Comparison of ENCODE assay signal across 11 cellular contexts in genomic region chr15:71802770-71803169, GRCh38. TPM values are rescaled to one million over a fixed set of nuclear protein-coding genes. Genes with fewer than 3 reads are reported as not detected.
DNase-seq lines count a peak whose midpoint lies in the region; ATAC-seq, FAIRE-seq and TF ChIP-seq lines count a peak whose summit lies in the region.
"Had no signal": no experiment of that assay in that cellular context is flagged by ENCODE, and none has a peak within 500 bp of the region (broad histone marks: within the 10 kb centered on the region; RNA-seq: fewer than 3 reads in every experiment).

No MANE protein-coding gene starts in this region.

- CTCF ChIA-PET in A549 (lab: Yijun Ruan, JAX): interaction anchor here (1.5 to 13.3 kb wide), 22 partner anchors 10 to 792 kb away, joined by 3 to 522 read pairs (median 12); no protein-coding TSS in a partner anchor
- CTCF ChIA-PET in activated CD4-positive, alpha-beta memory T cell treated with anti-CD3 and anti-CD28 coated beads, Interleukin-2, amount 10 ng/mL, durations not matched to agents 7 days and 5 days (lab: Charles Lee): interaction anchor here (0.5 to 4.2 kb wide), 11 partner anchors 21 to 354 kb away, joined by 3 to 26 read pairs (median 4); no protein-coding TSS in a partner anchor

- POLR2A ChIA-PET in A549 (lab: Yijun Ruan, JAX): no interaction called here
- POLR2A ChIA-PET in activated CD4-positive, alpha-beta memory T cell treated with anti-CD3 and anti-CD28 coated beads, Interleukin-2, amount 10 ng/mL, durations not matched to agents 7 days and 5 days (lab: Charles Lee): no interaction called here

- H3K4me3 ChIP-seq in A549 (no peak overlapping the region), keratinocyte (ENCODE audit: control insufficient read depth in 2 of 3, extremely low read depth in 1 of 3, insufficient read depth in 2 of 3, low read depth in 1 of 3, low read length in 3 of 3) (no peak overlapping the region)
- H3K4me3 ChIP-seq: thoracic aorta had no signal

- TF ChIP-seq RAD21 in A549 (conservative IDR thresholded peaks at IDR 0.05 in 1 of 2, IDR thresholded peaks at IDR 0.05 in 1 of 2): 0 out of 5 replicates have a peak, but pooled peaks of 1 of the 2 experiments have one; percentile 20

- H3K27me3 ChIP-seq in keratinocyte (ENCODE audit: control insufficient read depth, extremely low read depth, insufficient read depth, low read length): no peaks in the 10 kb centered on the region

- H3K27ac ChIP-seq in A549: peak overlapping the region; percentile 84
- H3K27ac ChIP-seq in keratinocyte (ENCODE audit: control insufficient read depth, insufficient read depth, low read length): no peak overlapping the region
- H3K27ac ChIP-seq: epithelial cell of prostate, thoracic aorta had no signal

- H3K4me1 ChIP-seq in A549 (peaks cover 62% of the 10 kb centered on the region), keratinocyte (ENCODE audit: control insufficient read depth, extremely low read depth, insufficient read depth, low read length) (peaks cover 10% of the 10 kb centered on the region)

- no peak for DNase-seq in A549 (ENCODE audit: low read depth in 1 of 2, low spot score in 1 of 2)
- peak; percentile 58 for DNase-seq in GM20000 (ENCODE audit: low spot score)
- peak; percentile 53 for DNase-seq in activated CD4-positive, alpha-beta memory T cell treated with anti-CD3 and anti-CD28 coated beads, Interleukin-2, amount 10 ng/mL, durations not matched to agents 7 days and 5 days
- no peak for DNase-seq in keratinocyte (ENCODE audit: low read depth, low spot score)
- no peak for DNase-seq in cortex of kidney (lab: John Stamatoyannopoulos, UW)
- no peak for DNase-seq in NCI-H2227 treated with DMSO at 0.1 percent for 48 hours (lab: John Stamatoyannopoulos, UW)
- DNase-seq: NCI-H2081 had no signal

- H3K79me2 ChIP-seq in keratinocyte (ENCODE audit: control insufficient read depth, insufficient read depth, low read length): no peaks in the 10 kb centered on the region

- H3K9me3 ChIP-seq in A549: peaks cover 14% of the 10 kb centered on the region; the same call in 1 of the 3 replicates
- H3K9me3 ChIP-seq in keratinocyte (ENCODE audit: control insufficient read depth, low read depth, low read length): no peaks in the 10 kb centered on the region
- H3K9me3 ChIP-seq: thoracic aorta had no signal

- no peaks in the 10 kb centered on the region for H3K36me3 ChIP-seq in keratinocyte (ENCODE audit: control insufficient read depth in 2 of 2, extremely low read depth in 1 of 2, insufficient read depth in 2 of 2, low read length in 2 of 2)
- H3K36me3 ChIP-seq: thoracic aorta had no signal

- ATAC-seq in A549 (no peak), GM19324 (IDR thresholded peaks at IDR 0.05; ENCODE audit: low FRiP score, unreplicated experiment) (no peak), HG03432 (IDR thresholded peaks at IDR 0.05; ENCODE audit: unreplicated experiment) (no peak)

- 93% methylated on average over 21 of the region's 21 CpGs for WGBS in A549 (ENCODE audit: missing lambda C conversion rate)

- H3K4me3 Mint-ChIP-seq in activated CD4-positive, alpha-beta memory T cell treated with anti-CD3 and anti-CD28 coated beads, Interleukin-2, amount 10 ng/mL, durations not matched to agents 7 days and 5 days: no peak overlapping the region

- H3K9me3 Mint-ChIP-seq in activated CD4-positive, alpha-beta memory T cell treated with anti-CD3 and anti-CD28 coated beads, Interleukin-2, amount 10 ng/mL, durations not matched to agents 7 days and 5 days: no peaks in the 10 kb centered on the region

- peaks cover 4% of the 10 kb centered on the region for H3K27me3 Mint-ChIP-seq in activated CD4-positive, alpha-beta memory T cell treated with anti-CD3 and anti-CD28 coated beads, Interleukin-2, amount 10 ng/mL, durations not matched to agents 7 days and 5 days

- H3K4me1 Mint-ChIP-seq in activated CD4-positive, alpha-beta memory T cell treated with anti-CD3 and anti-CD28 coated beads, Interleukin-2, amount 10 ng/mL, durations not matched to agents 7 days and 5 days: no peaks in the 10 kb centered on the region

- H3K9ac ChIP-seq in keratinocyte (ENCODE audit: control insufficient read depth, extremely low read depth, insufficient read depth, low read length): no peak overlapping the region

- no peaks in the 10 kb centered on the region for H3K36me3 Mint-ChIP-seq in activated CD4-positive, alpha-beta memory T cell treated with anti-CD3 and anti-CD28 coated beads, Interleukin-2, amount 10 ng/mL, durations not matched to agents 7 days and 5 days (ENCODE audit: low read depth)

- TF ChIP-seq EP300 in A549 (IDR thresholded peaks at IDR 0.05): no peak

- no peaks in the 10 kb centered on the region for H4K20me1 ChIP-seq in keratinocyte (ENCODE audit: control insufficient read depth, extremely low read depth, insufficient read depth, low read length)

- peak; percentile 34; the same call in 2 of the 3 replicates for TF ChIP-seq CTCF in A549 (IDR thresholded peaks at IDR 0.05)
- TF ChIP-seq CTCF in GM20000 (IDR thresholded peaks at IDR 0.05; ENCODE audit: extremely low read depth, missing control alignments): no peak
- TF ChIP-seq CTCF in keratinocyte (optimal IDR thresholded peaks at IDR 0.05 in 1 of 3, IDR thresholded peaks at IDR 0.05 in 1 of 3, conservative IDR thresholded peaks at IDR 0.05 in 1 of 3; ENCODE audit: extremely low read depth in 1 of 3, insufficient read depth in 2 of 3, low read length in 3 of 3): peak; percentile 26 to 42 (median 34)

- dilution Hi-C loops in keratinocyte (cut with MboI; ENCODE audit: extremely low pct_ligation_motif_present, low sequenced_read_pairs): no loop called here

- no peak overlapping the region for H3K27ac Mint-ChIP-seq in activated CD4-positive, alpha-beta memory T cell treated with anti-CD3 and anti-CD28 coated beads, Interleukin-2, amount 10 ng/mL, durations not matched to agents 7 days and 5 days

- FAIRE-seq in A549 (lab: Jason Lieb, UNC): no peak
- no peak for FAIRE-seq in keratinocyte (lab: Jason Lieb, UNC)

- TF ChIP-seq POLR2A in A549 (IDR thresholded peaks at IDR 0.05; ENCODE audit: low read length): no peak

- H3K4me2 ChIP-seq in A549: no peak overlapping the region
- H3K4me2 ChIP-seq in keratinocyte (ENCODE audit: control insufficient read depth, extremely low read depth, insufficient read depth, low read depth, low read length): no peak overlapping the region

- H2AFZ ChIP-seq in keratinocyte (ENCODE audit: control insufficient read depth, low read length): no peak overlapping the region

- no peaks in the 10 kb centered on the region for H3K9me1 ChIP-seq in keratinocyte (ENCODE audit: control insufficient read depth, extremely low read depth, insufficient read depth, low read length)

TF ChIP-seq in A549, 52 proteins besides CTCF, POLR2A, EP300 and RAD21:
- TF ChIP-seq EHMT2 (IDR thresholded peaks at IDR 0.05; ENCODE audit: low read depth) (no peak), FOXS1 (CRISPR knock-in tag; IDR thresholded peaks at IDR 0.05) (no peak), CEBPB (IDR thresholded peaks at IDR 0.05) (no peak), NR3C1 (IDR thresholded peaks at IDR 0.05) (no peak), PHF8 (IDR thresholded peaks at IDR 0.05; ENCODE audit: borderline replicate concordance, low read depth) (no peak), KDM5A (IDR thresholded peaks at IDR 0.05) (no peak)

RNA-seq across cellular contexts. Expression of gene NR2E3, which starts 7.6 kb away (rescaled TPM):
- 0.71 and 0.79 TPM in 2 replicates for polyA plus RNA-seq in A549 (2011; rRNA removed)
- polyA plus RNA-seq in A549 (2012; cell fraction: cytosol; rRNA removed): 0.23 and 0.34 TPM in 2 replicates
- 2.4 and 3.3 TPM in 2 replicates for polyA plus RNA-seq in A549 (2012; cell fraction: nucleus; rRNA removed)
- polyA plus RNA-seq in A549 (2017; fragmentation: RNase III; extraction: RNeasy Plus Mini Kit Qiagen cat#74134 plus additional on column Dnase treatment): 0.13 to 0.28 TPM (median 0.17 TPM) in 3 replicates
- 1.6 and 3.1 TPM in 2 replicates for polyA minus RNA-seq in A549 (2011; rRNA and poly(A)+ RNA removed)
- total RNA-seq in activated CD4-positive, alpha-beta memory T cell treated with anti-CD3 and anti-CD28 coated beads, Interleukin-2, amount 10 ng/mL, durations not matched to agents 7 days and 5 days: not detected
- polyA plus RNA-seq in keratinocyte: 0.18 to 0.46 TPM (median 0.18 TPM) in 3 replicates
- not detected for polyA plus RNA-seq in keratinocyte (2011; ENCODE audit: low read depth)
- 0.04 TPM in 1 of 2 replicates, not detected in the other for polyA plus RNA-seq in keratinocyte (2011; cell fraction: cytosol; rRNA removed)
- polyA plus RNA-seq in keratinocyte (2011; cell fraction: nucleus; rRNA removed): 1.3 and 1.9 TPM in 2 replicates
- polyA plus RNA-seq in keratinocyte (2012; ENCODE audit: low replicate concordance): 0.17 and 0.23 TPM in 2 replicates
- polyA minus RNA-seq in keratinocyte: 0.26 to 0.54 TPM in 2 of 3 replicates, not detected in the other
- not detected for polyA minus RNA-seq in keratinocyte (2011; cell fraction: cytosol; rRNA and poly(A)+ RNA removed)
- 1.5 and 6.1 TPM in 2 replicates for polyA minus RNA-seq in keratinocyte (2011; cell fraction: nucleus; rRNA and poly(A)+ RNA removed)

Comparison
In these comparisons a context has a peak if more than half of its experiments do, and no peak if none do; other contexts are left out.
1. DNase-seq: peak in GM20000 (single experiment) and activated CD4-positive, alpha-beta memory T cell treated with anti-CD3 and anti-CD28 coated beads, Interleukin-2, amount 10 ng/mL, durations not matched to agents 7 days and 5 days (single experiment); none in A549 (0 of 2), keratinocyte (single experiment), cortex of kidney (single experiment) and NCI-H2227 treated with DMSO at 0.1 percent for 48 hours (single experiment).